In genomic region chr6:158222066-158222465, GRCh38 we compare ENCODE assay signal across 17 cellular contexts.
"Had no signal": no experiment of that assay in that cellular context is flagged by ENCODE, and none has a peak within 500 bp of the region (broad histone marks: within the 10 kb centered on the region; RNA-seq: fewer than 3 reads in every experiment).

No MANE protein-coding gene starts in this region.

- H3K27ac ChIP-seq: breast epithelium, foreskin keratinocyte, heart right ventricle, left ventricle myocardium inferior, psoas muscle, tibial nerve, vagina had no signal

- H3K4me1 Mint-ChIP-seq: nephron progenitor cell had no signal

- H3K36me3 ChIP-seq: breast epithelium, heart right ventricle, left ventricle myocardium inferior, tibial nerve, vagina had no signal

- H3K9me3 Mint-ChIP-seq: activated naive CD4-positive, alpha-beta T cell treated with anti-CD3 and anti-CD28 coated beads, Interleukin-2, amount 50 U/mL, for 72 hours; activated T-cell treated with anti-CD3 and anti-CD28 coated beads, Interleukin-2, amount 50 U/mL, for 24 hours; stimulated activated naive B cell treated with anti-CD40 and anti-IgM and Interleukin-4, amounts not matched to agents 10 μg/mL and 1 μg/mL and 100 μg/mL, for 72 hours had no signal

- H3K4me3 ChIP-seq: breast epithelium, heart right ventricle, left ventricle myocardium inferior, psoas muscle, tibial nerve, vagina had no signal

- ATAC-seq: activated CD4-positive, CD25-positive, alpha-beta regulatory T cell treated with anti-CD3 and anti-CD28 coated beads, Interleukin-2, amount 50 U/mL, for 24 hours; activated naive CD4-positive, alpha-beta T cell treated with anti-CD3 and anti-CD28 coated beads, Interleukin-2, amount 50 U/mL, for 72 hours; foreskin keratinocyte; psoas muscle; sciatic nerve; stimulated activated naive B cell treated with anti-CD40 and anti-IgM and Interleukin-4, amounts not matched to agents 10 μg/mL and 1 μg/mL and 100 μg/mL, for 72 hours had no signal

- H3K4me3 Mint-ChIP-seq: activated T-cell treated with anti-CD3 and anti-CD28 coated beads, Interleukin-2, amount 50 U/mL, for 24 hours; nephron progenitor cell; stimulated activated naive B cell treated with anti-CD40 and anti-IgM and Interleukin-4, amounts not matched to agents 10 μg/mL and 1 μg/mL and 100 μg/mL, for 72 hours had no signal

- H3K36me3 Mint-ChIP-seq: activated naive CD4-positive, alpha-beta T cell treated with anti-CD3 and anti-CD28 coated beads, Interleukin-2, amount 50 U/mL, for 72 hours; stimulated activated naive B cell treated with anti-CD40 and anti-IgM and Interleukin-4, amounts not matched to agents 10 μg/mL and 1 μg/mL and 100 μg/mL, for 72 hours had no signal

- H3K27ac Mint-ChIP-seq: activated naive CD4-positive, alpha-beta T cell treated with anti-CD3 and anti-CD28 coated beads, Interleukin-2, amount 50 U/mL, for 72 hours; activated T-cell treated with anti-CD3 and anti-CD28 coated beads, Interleukin-2, amount 50 U/mL, for 24 hours; nephron progenitor cell; stimulated activated naive B cell treated with anti-CD40 and anti-IgM and Interleukin-4, amounts not matched to agents 10 μg/mL and 1 μg/mL and 100 μg/mL, for 72 hours had no signal

- DNase-seq: activated effector memory CD4-positive, alpha-beta T cell treated with Interleukin-2 at 50 U/mL for 16 hours; activated T-cell treated with anti-CD3 and anti-CD28 coated beads, Interleukin-2, amount 50 U/mL, for 24 hours; foreskin keratinocyte; heart right ventricle; left ventricle myocardium inferior; mesenchymal stem cell; nephron progenitor cell; psoas muscle; stimulated activated CD4-positive, alpha-beta T cell treated with anti-CD3 and anti-CD28 coated beads, Interleukin-2, amount 100 ng/mL, for 24 hours; stimulated activated naive B cell treated with anti-CD40 and anti-IgM and Interleukin-4, amounts not matched to agents 10 μg/mL and 1 μg/mL and 100 μg/mL, for 72 hours had no signal

- H3K27me3 Mint-ChIP-seq: activated T-cell treated with anti-CD3 and anti-CD28 coated beads, Interleukin-2, amount 50 U/mL, for 24 hours; stimulated activated naive B cell treated with anti-CD40 and anti-IgM and Interleukin-4, amounts not matched to agents 10 μg/mL and 1 μg/mL and 100 μg/mL, for 72 hours had no signal

- H3K9me3 ChIP-seq: breast epithelium, heart right ventricle, left ventricle myocardium inferior, psoas muscle, tibial nerve, vagina had no signal

- H3K27me3 ChIP-seq: breast epithelium, foreskin keratinocyte, heart right ventricle, tibial nerve, vagina had no signal

- H3K4me1 ChIP-seq: breast epithelium, left ventricle myocardium inferior, psoas muscle, tibial nerve, vagina had no signal

- FAIRE-seq: keratinocyte had no signal
